19 cellular contexts compared by ENCODE assay signal in the genomic region with DNA sequence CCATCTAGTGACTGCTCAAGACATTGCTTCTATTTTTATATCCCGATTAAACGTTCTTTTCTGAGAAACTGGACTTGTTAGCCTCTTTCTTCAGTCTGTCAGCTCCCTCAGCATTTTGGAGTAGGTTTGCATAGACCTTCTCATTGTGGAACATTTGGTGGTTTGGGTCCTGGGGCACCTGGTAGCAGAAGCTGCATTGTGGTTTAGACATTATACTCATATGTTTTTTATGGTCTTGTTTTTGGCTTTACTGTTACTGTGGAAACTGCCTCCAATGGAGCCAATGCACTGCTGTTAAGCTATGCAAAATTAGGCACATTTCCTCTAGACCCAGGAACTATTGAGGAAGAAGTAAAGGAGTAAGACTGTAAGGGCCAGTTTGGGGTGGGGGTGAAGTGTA. TPM values are rescaled to one million over a fixed set of nuclear protein-coding genes. Genes with fewer than 3 reads are reported as not detected.
A peak's percentile ranks its signal among the peaks of the same experiment; 100 is the strongest.
DNase-seq lines count a peak whose midpoint lies in the region; ATAC-seq and TF ChIP-seq lines count a peak whose summit lies in the region.
"Had no signal": no experiment of that assay in that cellular context is flagged by ENCODE, and none has a peak within 500 bp of the region (broad histone marks: within the 10 kb centered on the region; RNA-seq: fewer than 3 reads in every experiment).

No MANE protein-coding gene starts in this region.

- no peaks in the 10 kb centered on the region for H3K36me3 Mint-ChIP-seq in activated T-helper 17 cell treated with anti-CD3 and anti-CD28 coated beads, Interleukin-2, amount 50 U/mL, for 72 hours (ENCODE audit: low read depth)

- no peak overlapping the region for H3K4me3 Mint-ChIP-seq in activated T-helper 17 cell treated with anti-CD3 and anti-CD28 coated beads, Interleukin-2, amount 50 U/mL, for 72 hours
- H3K4me3 Mint-ChIP-seq: nephron, WTC11 had no signal

- no peaks in the 10 kb centered on the region for H3K27me3 Mint-ChIP-seq in activated T-helper 17 cell treated with anti-CD3 and anti-CD28 coated beads, Interleukin-2, amount 50 U/mL, for 72 hours

- ATAC-seq in GM19023 (IDR thresholded peaks at IDR 0.05; ENCODE audit: unreplicated experiment): peak; percentile 46
- peak; percentile 45 for ATAC-seq in activated T-helper 17 cell treated with anti-CD3 and anti-CD28 coated beads, Interleukin-2, amount 50 U/mL, for 72 hours (replicated peaks)
- ATAC-seq: foreskin keratinocyte, WTC11 had no signal

- H3K27ac Mint-ChIP-seq in activated T-helper 17 cell treated with anti-CD3 and anti-CD28 coated beads, Interleukin-2, amount 50 U/mL, for 72 hours: no peak overlapping the region
- H3K27ac Mint-ChIP-seq: nephron, WTC11 had no signal

- H3K4me1 Mint-ChIP-seq in activated T-helper 17 cell treated with anti-CD3 and anti-CD28 coated beads, Interleukin-2, amount 50 U/mL, for 72 hours: peaks cover 15% of the 10 kb centered on the region
- H3K4me1 Mint-ChIP-seq: nephron, WTC11 had no signal

- H3K4me3 ChIP-seq in Jurkat, Clone E6-1 (ENCODE audit: low read length): no peak overlapping the region; the same call in 1 of the 2 replicates
- H3K4me3 ChIP-seq: lung, PC-9, uterus had no signal

- in situ Hi-C loops in GM13977 (cut with MboI; ENCODE audit: low pct_unique_long_range_greater_than_20kb, low sequenced_read_pairs, unreplicated experiment): no loop called here

- H3K9me3 Mint-ChIP-seq in activated T-helper 17 cell treated with anti-CD3 and anti-CD28 coated beads, Interleukin-2, amount 50 U/mL, for 72 hours: no peaks in the 10 kb centered on the region

- TF ChIP-seq CTCF in GM13977 (IDR thresholded peaks at IDR 0.05; ENCODE audit: extremely low read depth, insufficient read depth, missing control alignments): no peak

- DNase-seq in GM13977 (ENCODE audit: low spot score) (peak; percentile 15), NCI-H2171 treated with DMSO at 0.1 percent for 48 hours (lab: John Stamatoyannopoulos, UW) (no peak), globus pallidus (ENCODE audit: low spot score) (no peak), foreskin melanocyte (no peak)
- DNase-seq in Jurkat, Clone E6-1 (ENCODE audit: low read depth, low spot score): peak; percentile 82
- DNase-seq: activated gamma-delta T cell treated with Interleukin-2 at 50 U/mL for 16 hours; C1 segment of cervical spinal cord; effector memory CD4-positive, alpha-beta T cell; foreskin keratinocyte; NCI-H1092; PC-9; retina; stimulated activated CD4-positive, alpha-beta T cell treated with anti-CD3 and anti-CD28 coated beads, Interleukin-2, amount 100 ng/mL, for 24 hours; uterus had no signal

RNA-seq across cellular contexts. Expression of a gene that starts 36.7 kb away (rescaled TPM):
- polyA plus RNA-seq in Jurkat, Clone E6-1 (2012; ENCODE audit: insufficient read depth, insufficient read length): 10.3 TPM
- 10 to 100 TPM; 16.3 to 45.8 TPM for total RNA-seq in activated T-helper 17 cell treated with anti-CD3 and anti-CD28 coated beads, Interleukin-2, amount 50 U/mL, for 72 hours

Comparison
In these comparisons a context has a peak if more than half of its experiments do, and no peak if none do; other contexts are left out.
1. DNase-seq: peak in GM13977 (single experiment) and Jurkat, Clone E6-1 (single experiment); none in NCI-H2171 treated with DMSO at 0.1 percent for 48 hours (single experiment), globus pallidus (single experiment) and foreskin melanocyte (single experiment).